ENCODE assay signal across 10 cellular contexts in genomic region chr14:68466491-68466977, GRCh38.
DNase-seq lines count a peak whose midpoint lies in the region; ATAC-seq and TF ChIP-seq lines count a peak whose summit lies in the region.
"Had no signal": no experiment of that assay in that cellular context is flagged by ENCODE, and none has a peak within 500 bp of the region (broad histone marks: within the 10 kb centered on the region; RNA-seq: fewer than 3 reads in every experiment).

No MANE protein-coding gene starts in this region.

- no peak for TF ChIP-seq CTCF in HCT116 (IDR thresholded peaks at IDR 0.05 in 2 of 3, conservative IDR thresholded peaks at IDR 0.05 in 1 of 3; ENCODE audit: borderline replicate concordance in 1 of 3, insufficient read depth in 1 of 3, low read depth in 2 of 3, low read length in 2 of 3)
- no peak for TF ChIP-seq CTCF in brain microvascular endothelial cell (IDR thresholded peaks at IDR 0.05; ENCODE audit: low read depth, low read length, missing control alignments)

- peaks cover 74 to 84% of the 10 kb centered on the region in 2 experiments for H3K4me1 ChIP-seq in HCT116 (ENCODE audit: control insufficient read depth in 1 of 2, insufficient read depth in 2 of 2, low read length in 2 of 2)
- peaks cover 5 to 19% (median 6%) of the 10 kb centered on the region in 5 donors for H3K4me1 ChIP-seq in subcutaneous abdominal adipose tissue (ENCODE audit: control insufficient read depth in 5 of 5, insufficient read depth in 5 of 5, low read length in 5 of 5)

- H3K27me3 ChIP-seq in HCT116 (ENCODE audit: insufficient read depth, low read length): no peaks in the 10 kb centered on the region
- H3K27me3 ChIP-seq in brain microvascular endothelial cell (replicated peaks): no peaks in the 10 kb centered on the region
- no peaks in the 10 kb centered on the region for H3K27me3 ChIP-seq in subcutaneous abdominal adipose tissue (ENCODE audit: control insufficient read depth in 5 of 5, insufficient read depth in 4 of 5, low read length in 5 of 5)
- H3K27me3 ChIP-seq: SJCRH30 had no signal

- H3K27ac ChIP-seq in HCT116 (ENCODE audit: low read depth, low read length) (peak overlapping the region; percentile 92), brain microvascular endothelial cell (peak overlapping the region; percentile 56), subcutaneous abdominal adipose tissue (ENCODE audit: low read depth, low read length) (peak overlapping the region; percentile 15)
- H3K27ac ChIP-seq: SJCRH30 had no signal

- H3K4me3 ChIP-seq in HCT116 (replicated peaks in 1 of 2; ENCODE audit: low read depth in 1 of 2, low read length in 2 of 2): peak overlapping the region; percentile 1 to 41
- no peak overlapping the region for H3K4me3 ChIP-seq in brain microvascular endothelial cell (ENCODE audit: low read depth, low read length)
- H3K4me3 ChIP-seq in subcutaneous abdominal adipose tissue (ENCODE audit: low read depth in 1 of 5, low read length in 5 of 5): peak overlapping the region in 4 of 5 donors; percentile 19 to 37 (median 26)
- H3K4me3 ChIP-seq: SJCRH30 had no signal

- no peaks in the 10 kb centered on the region for H3K9me2 ChIP-seq in HCT116 (ENCODE audit: insufficient read depth)

- H3K9ac ChIP-seq in HCT116 (ENCODE audit: low read length) (peak overlapping the region; percentile 53), subcutaneous abdominal adipose tissue (ENCODE audit: low read length in 5 of 5) (peak overlapping the region in 1 of 5 donors; percentile 63)

- in situ Hi-C loops in brain microvascular endothelial cell (cut with HindIII; ENCODE audit: low pct_ligation_motif_present, low sequenced_read_pairs): no loop called here

- H3K9me3 ChIP-seq in HCT116 (ENCODE audit: control insufficient read depth in 1 of 2, insufficient read depth in 1 of 2, low read depth in 1 of 2, low read length in 2 of 2) (no peaks in the 10 kb centered on the region), subcutaneous abdominal adipose tissue (ENCODE audit: control insufficient read depth in 5 of 5, low read length in 5 of 5) (no peaks in the 10 kb centered on the region)
- H3K9me3 ChIP-seq: SJCRH30 had no signal

- no peak for TF ChIP-seq POLR2A in HCT116 (IDR thresholded peaks at IDR 0.05; ENCODE audit: borderline replicate concordance, extremely low read depth, insufficient read depth, insufficient read length)

- no TSS peak for BruUV-seq in HCT116 (replicated peaks; lab: Mats Ljungman, UMichigan)

- H2AFZ ChIP-seq in HCT116 (ENCODE audit: low read depth, low read length, poor library complexity, severe bottlenecking): no peak overlapping the region

- no peak for TF ChIP-seq RAD21 in HCT116 (IDR thresholded peaks at IDR 0.05; ENCODE audit: low read depth)

- ATAC-seq in HCT116 (peak; percentile 55), HG03097 (IDR thresholded peaks at IDR 0.05; ENCODE audit: low FRiP score, unreplicated experiment) (no peak), GM19455 (IDR thresholded peaks at IDR 0.05; ENCODE audit: unreplicated experiment) (no peak), HG02678 (IDR thresholded peaks at IDR 0.05; ENCODE audit: unreplicated experiment) (no peak), HG03354 (IDR thresholded peaks at IDR 0.05; ENCODE audit: poor library complexity, severe bottlenecking, unreplicated experiment) (no peak)
- ATAC-seq: activated CD8-positive, alpha-beta memory T cell treated with anti-CD3 and anti-CD28 coated beads, Interleukin-2, amount 10 ng/mL, durations not matched to agents 7 days and 5 days had no signal

- intact Hi-C loops in HCT116 (cut with micrococcal nuclease): loop anchor here (10.0 kb wide), 2 partner anchors 218 to 522 kb away; no protein-coding TSS in a partner anchor

- peak overlapping the region; percentile 69 for H3K4me2 ChIP-seq in HCT116 (ENCODE audit: low read length)

- POLR2A ChIA-PET in HCT116 (lab: Charles Lee): interaction anchor here (1.5 kb wide), 1 partner anchor 80 kb away, joined by 4 read pairs; no protein-coding TSS in a partner anchor

- CTCF ChIA-PET in HCT116 (lab: Charles Lee): interaction anchor here (0.6 kb wide), 1 partner anchor 13 kb away, joined by 3 read pairs; no protein-coding TSS in a partner anchor

- peak; percentile 78 for DNase-seq in HCT116 (ENCODE audit: low read depth, low spot score)
- DNase-seq in brain microvascular endothelial cell: peak; percentile 79
- DNase-seq in iris pigment epithelial cell (ENCODE audit: low read depth): peak; percentile 98
- DNase-seq: activated CD8-positive, alpha-beta memory T cell treated with anti-CD3 and anti-CD28 coated beads, Interleukin-2, amount 10 ng/mL, durations not matched to agents 7 days and 5 days; SJCRH30 had no signal

- no peaks in the 10 kb centered on the region for H3K79me2 ChIP-seq in HCT116 (ENCODE audit: insufficient read depth, low read length)

- H3K36me3 ChIP-seq in HCT116 (ENCODE audit: control insufficient read depth in 1 of 2, insufficient read depth in 2 of 2, low read length in 2 of 2) (no peaks in the 10 kb centered on the region), brain microvascular endothelial cell (replicated peaks) (no peaks in the 10 kb centered on the region), subcutaneous abdominal adipose tissue (ENCODE audit: control insufficient read depth in 5 of 5, insufficient read depth in 5 of 5, low read length in 5 of 5) (no peaks in the 10 kb centered on the region)
- H3K36me3 ChIP-seq: SJCRH30 had no signal

- no peaks in the 10 kb centered on the region for H4K20me1 ChIP-seq in HCT116 (ENCODE audit: insufficient read depth)

- RAD21 ChIA-PET in HCT116 (lab: Charles Lee; ENCODE audit: low non-redundant PET in 1 of 2, low total read pairs in 2 of 2, uncharacterized antibody in 2 of 2, unreplicated experiment in 2 of 2): no interaction called here

TF ChIP-seq in HCT116, 20 proteins besides CTCF, POLR2A, EP300 and RAD21:
- TF ChIP-seq SP1 (IDR thresholded peaks at IDR 0.05; ENCODE audit: low read depth) (peak; percentile 60; the same call in 1 of the 2 replicates), JUND (IDR thresholded peaks at IDR 0.05) (peak; percentile 84), TCF7L2 (IDR thresholded peaks at IDR 0.05; ENCODE audit: borderline replicate concordance, extremely low read depth, insufficient read depth, insufficient read length) (no peak), CBX3 (IDR thresholded peaks at IDR 0.05; ENCODE audit: low read depth) (no peak), ZNF274 (IDR thresholded peaks at IDR 0.05; ENCODE audit: low read depth, low read length) (no peak), FOSL1 (IDR thresholded peaks at IDR 0.05; ENCODE audit: low read depth) (peak; percentile 87), ZFX (IDR thresholded peaks at IDR 0.05) (no peak), EZH2phosphoT487 (IDR thresholded peaks at IDR 0.05; ENCODE audit: borderline replicate concordance) (no peak), EGR1 (IDR thresholded peaks at IDR 0.05; ENCODE audit: low read depth) (no peak), CEBPB (IDR thresholded peaks at IDR 0.05; ENCODE audit: low read depth) (0 out of 2 replicates have a peak, but pooled peaks have one; percentile 16), POLR2AphosphoS5 (IDR thresholded peaks at IDR 0.05; ENCODE audit: low read depth, low read length) (0 out of 2 replicates have a peak, but pooled peaks have one; percentile 33)

Comparison
In these comparisons a context has a peak if more than half of its experiments do, and no peak if none do; other contexts are left out.
1. H3K27ac ChIP-seq: peak in every context shown above with its lines; median percentile 92 in HCT116; 56 in brain microvascular endothelial cell; 15 in subcutaneous abdominal adipose tissue.